21 cellular contexts compared by ENCODE assay signal in the genomic region with DNA sequence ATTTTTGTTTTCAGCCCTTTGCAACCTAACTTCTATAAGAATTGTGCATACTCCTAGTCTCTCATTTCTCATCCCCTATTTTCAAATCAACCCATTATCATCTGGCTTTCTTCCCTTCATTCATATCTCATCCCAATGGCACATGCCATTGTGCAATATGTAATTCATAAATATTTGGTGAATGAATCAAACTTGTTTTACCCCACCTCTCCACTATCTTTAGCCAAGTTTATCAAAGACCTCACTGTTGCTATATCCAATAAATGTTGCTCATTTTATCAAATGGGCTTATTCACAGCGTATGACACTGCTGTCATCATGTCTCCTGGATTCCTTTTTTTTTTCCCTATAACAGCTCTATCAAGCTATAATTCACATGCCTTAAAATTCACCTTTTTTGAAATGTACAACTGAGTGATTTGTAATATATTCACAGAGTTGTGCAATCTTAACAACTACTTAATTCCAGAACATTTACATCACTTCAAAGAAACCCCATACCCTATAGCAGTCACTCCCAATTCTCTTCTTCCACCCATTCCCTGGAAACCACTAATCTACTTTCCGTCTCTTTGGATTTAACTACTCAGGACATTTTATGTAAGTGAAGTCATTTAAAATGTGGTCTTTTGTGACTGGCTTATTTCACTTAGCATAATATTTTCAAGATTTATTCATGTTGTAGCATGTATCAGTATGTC.
DNase-seq lines count a peak whose midpoint lies in the region; ATAC-seq, FAIRE-seq and TF ChIP-seq lines count a peak whose summit lies in the region.
"Had no signal": no experiment of that assay in that cellular context is flagged by ENCODE, and none has a peak within 500 bp of the region (broad histone marks: within the 10 kb centered on the region; RNA-seq: fewer than 3 reads in every experiment).

No MANE protein-coding gene starts in this region.

- ATAC-seq in Right ventricle myocardium inferior: peak; percentile 33
- ATAC-seq: left lobe of liver, T-helper 17 cell had no signal

- FAIRE-seq in urothelium cell line (lab: Jason Lieb, UNC): no peak
- FAIRE-seq: A204.1, G401.6 had no signal

- TF ChIP-seq CTCF in right atrium auricular region (IDR thresholded peaks at IDR 0.05) (no peak), fibroblast of the aortic adventitia (IDR thresholded peaks at IDR 0.05; ENCODE audit: insufficient read depth, low read length) (no peak)

- intact Hi-C loops in Right ventricle myocardium inferior (cut with DNase I): no loop called here

- no peaks in the 10 kb centered on the region for H3K9me3 Mint-ChIP-seq in activated CD4-positive, alpha-beta T cell treated with anti-CD3 and anti-CD28 coated beads, Interleukin-2, amount 10 ng/mL, durations not matched to agents 7 days and 5 days
- H3K9me3 Mint-ChIP-seq: activated naive CD4-positive, alpha-beta T cell treated with anti-CD3 and anti-CD28 coated beads for 36 hours had no signal

- no peaks in the 10 kb centered on the region for H3K36me3 ChIP-seq in right atrium auricular region
- no peaks in the 10 kb centered on the region for H3K36me3 ChIP-seq in adipocyte (ENCODE audit: control insufficient read depth, insufficient read depth, low read length, severe bottlenecking)

- CTCF ChIA-PET in activated CD4-positive, alpha-beta T cell treated with anti-CD3 and anti-CD28 coated beads, Interleukin-2, amount 10 ng/mL, durations not matched to agents 7 days and 5 days (lab: Charles Lee): no interaction called here

- no peak overlapping the region for H3K9ac ChIP-seq in adipocyte (ENCODE audit: low read length)
- H3K9ac ChIP-seq: parathyroid adenoma had no signal

- H3K27me3 ChIP-seq in right atrium auricular region (no peaks in the 10 kb centered on the region), adipocyte (replicated peaks; ENCODE audit: control insufficient read depth, insufficient read depth, low read length) (no peaks in the 10 kb centered on the region)

- peaks cover 0 to 24% of the 10 kb centered on the region in 2 donors for H3K4me1 ChIP-seq in right atrium auricular region
- H3K4me1 ChIP-seq in adipocyte (ENCODE audit: control insufficient read depth, insufficient read depth, low read length): peaks cover 42% of the 10 kb centered on the region

- no peak overlapping the region for H3K27ac Mint-ChIP-seq in activated CD4-positive, alpha-beta T cell treated with anti-CD3 and anti-CD28 coated beads, Interleukin-2, amount 10 ng/mL, durations not matched to agents 7 days and 5 days
- H3K27ac Mint-ChIP-seq: activated naive CD4-positive, alpha-beta T cell treated with anti-CD3 and anti-CD28 coated beads for 36 hours; T-helper 17 cell had no signal

- DNase-seq in Right ventricle myocardium inferior (ENCODE audit: missing footprints) (no peak), right atrium auricular region (ENCODE audit: low spot score) (no peak), adipocyte (ENCODE audit: low read depth) (peak; percentile 79), fibroblast of the aortic adventitia (ENCODE audit: low read depth) (peak; percentile 92), urothelium cell line (ENCODE audit: low spot score) (peak; percentile 19), germinal center (ENCODE audit: low spot score) (no peak), NCI-H2171 (lab: John Stamatoyannopoulos, UW) (no peak)
- DNase-seq in activated CD4-positive, alpha-beta T cell treated with anti-CD3 and anti-CD28 coated beads, Interleukin-2, amount 10 ng/mL, durations not matched to agents 7 days and 5 days: no peak
- DNase-seq: activated CD4-positive, CD25-positive, alpha-beta regulatory T cell; activated CD8-positive, alpha-beta memory T cell treated with anti-CD3 and anti-CD28 coated beads, Interleukin-2, amount 50 U/mL, for 48 hours; activated naive CD4-positive, alpha-beta T cell treated with anti-CD3 and anti-CD28 coated beads for 36 hours; cerebellar nuclear complex; hypothalamus; NCI-H1694; NCI-H524; stimulated activated CD4-positive, alpha-beta T cell treated with anti-CD3 and anti-CD28 coated beads, Interleukin-15, amount 100 ng/mL, for 24 hours; T-helper 17 cell had no signal

- no peaks in the 10 kb centered on the region for H3K4me1 Mint-ChIP-seq in activated CD4-positive, alpha-beta T cell treated with anti-CD3 and anti-CD28 coated beads, Interleukin-2, amount 10 ng/mL, durations not matched to agents 7 days and 5 days
- H3K4me1 Mint-ChIP-seq: T-helper 17 cell had no signal

- no peaks in the 10 kb centered on the region for H3K27me3 Mint-ChIP-seq in activated CD4-positive, alpha-beta T cell treated with anti-CD3 and anti-CD28 coated beads, Interleukin-2, amount 10 ng/mL, durations not matched to agents 7 days and 5 days
- H3K27me3 Mint-ChIP-seq: T-helper 17 cell had no signal

- POLR2A ChIA-PET in activated CD4-positive, alpha-beta T cell treated with anti-CD3 and anti-CD28 coated beads, Interleukin-2, amount 10 ng/mL, durations not matched to agents 7 days and 5 days (lab: Charles Lee): no interaction called here

- H3K4me3 ChIP-seq in right atrium auricular region: no peak overlapping the region
- H3K4me3 ChIP-seq in adipocyte (ENCODE audit: low read length): no peak overlapping the region
- H3K4me3 ChIP-seq in fibroblast of the aortic adventitia (ENCODE audit: low read depth, low read length): no peak overlapping the region

- peak overlapping the region in 1 of 2 donors; percentile 3 for H3K27ac ChIP-seq in right atrium auricular region
- H3K27ac ChIP-seq: parathyroid adenoma had no signal

- no peaks in the 10 kb centered on the region for H3K36me3 Mint-ChIP-seq in activated CD4-positive, alpha-beta T cell treated with anti-CD3 and anti-CD28 coated beads, Interleukin-2, amount 10 ng/mL, durations not matched to agents 7 days and 5 days (ENCODE audit: low read depth)

- no peaks in the 10 kb centered on the region for H3K9me3 ChIP-seq in right atrium auricular region
- no peaks in the 10 kb centered on the region for H3K9me3 ChIP-seq in adipocyte (ENCODE audit: control insufficient read depth, low read length)

- H3K4me3 Mint-ChIP-seq in activated CD4-positive, alpha-beta T cell treated with anti-CD3 and anti-CD28 coated beads, Interleukin-2, amount 10 ng/mL, durations not matched to agents 7 days and 5 days: no peak overlapping the region
- H3K4me3 Mint-ChIP-seq: activated naive CD4-positive, alpha-beta T cell treated with anti-CD3 and anti-CD28 coated beads for 36 hours; T-helper 17 cell had no signal

Comparison
In these comparisons a context has a peak if more than half of its experiments do, and no peak if none do; other contexts are left out.
1. DNase-seq: peak in adipocyte (single experiment), fibroblast of the aortic adventitia (single experiment) and urothelium cell line (single experiment); none in Right ventricle myocardium inferior (single experiment), right atrium auricular region (single experiment), activated CD4-positive, alpha-beta T cell treated with anti-CD3 and anti-CD28 coated beads, Interleukin-2, amount 10 ng/mL, durations not matched to agents 7 days and 5 days (single experiment), germinal center (single experiment) and NCI-H2171 (single experiment).